In genomic region chr10:103793920-103794883, GRCh38 we compare ENCODE assay signal across 14 cellular contexts.
DNase-seq lines count a peak whose midpoint lies in the region; ATAC-seq and TF ChIP-seq lines count a peak whose summit lies in the region.
"Had no signal": no experiment of that assay in that cellular context is flagged by ENCODE, and none has a peak within 500 bp of the region (broad histone marks: within the 10 kb centered on the region; RNA-seq: fewer than 3 reads in every experiment).

No MANE protein-coding gene starts in this region.

- ATAC-seq in heart right ventricle, result peak in 7 of 8 donors; percentile 32 to 76 (median 61)
- ATAC-seq in activated CD8-positive, alpha-beta T cell treated with anti-CD3 and anti-CD28 coated beads for 36 hours, result no peak
- ATAC-seq: stimulated activated naive CD8-positive, alpha-beta T cell treated with anti-CD3 and anti-CD28 coated beads, Interleukin-15, Interleukin-2, amounts not matched to agents 100 U/mL and 50 U/mL, for 24 hours had no signal

- CTCF ChIA-PET in HEK293 (lab: Yijun Ruan, JAX), result interaction anchor here (0.9 kb wide), 1 partner anchor 61 kb away, joined by 5 read pairs; the partner anchor contains the start of gene SH3PXD2A
- CTCF ChIA-PET in activated CD8-positive, alpha-beta T cell treated with anti-CD3 and anti-CD28 coated beads for 36 hours (lab: Charles Lee), result interaction anchor here (0.8 to 1.2 kb wide), 3 partner anchors 8 to 82 kb away, joined by 3 to 5 read pairs (median 4); no protein-coding TSS in a partner anchor

- intact Hi-C loops in heart right ventricle (cut with DNase I), result no loop called here
- intact Hi-C loops in activated CD8-positive, alpha-beta T cell treated with anti-CD3 and anti-CD28 coated beads for 36 hours (cut with micrococcal nuclease), result no loop called here

- H3K9me3 Mint-ChIP-seq in activated CD8-positive, alpha-beta T cell treated with anti-CD3 and anti-CD28 coated beads for 36 hours, result no peaks in the 10 kb centered on the region
- H3K9me3 Mint-ChIP-seq in HFFc6, result no peaks in the 10 kb centered on the region
- H3K9me3 Mint-ChIP-seq: immature natural killer cell had no signal

- no peaks in the 10 kb centered on the region for H3K4me1 ChIP-seq in HEK293 (ENCODE audit: control insufficient read depth, insufficient read depth, low read length)
- H3K4me1 ChIP-seq in heart right ventricle, result peaks cover 0 to 46% (median 17%) of the 10 kb centered on the region in 9 donors

- DNase-seq in NCI-H69 (lab: John Stamatoyannopoulos, UW) (peak; percentile 93), heart right ventricle (no peak), putamen (ENCODE audit: low spot score) (peak; percentile 56), D341Med (ENCODE audit: low spot score) (no peak), HFFc6 (no peak), SKM-1 (lab: John Stamatoyannopoulos, UW; ENCODE audit: unreplicated experiment) (no peak)
- no peak for DNase-seq in activated CD8-positive, alpha-beta T cell treated with anti-CD3 and anti-CD28 coated beads for 36 hours
- DNase-seq: activated CD4-positive, alpha-beta T cell treated with anti-CD3 and anti-CD28 coated beads for 48 hours; H7; immature natural killer cell; NCI-H446 treated with DMSO at 0.1 percent for 48 hours; stimulated activated CD4-positive, alpha-beta T cell treated with anti-CD3 and anti-CD28 coated beads, Interleukin-4, amount 100 ng/mL, for 24 hours; stimulated activated naive CD8-positive, alpha-beta T cell treated with anti-CD3 and anti-CD28 coated beads, Interleukin-15, Interleukin-2, amounts not matched to agents 100 U/mL and 50 U/mL, for 24 hours had no signal

- no peak overlapping the region for H3K4me3 ChIP-seq in HEK293 (ENCODE audit: low read depth, low read length)
- H3K4me3 ChIP-seq in heart right ventricle, result no peak overlapping the region

- H3K4me1 Mint-ChIP-seq in activated CD8-positive, alpha-beta T cell treated with anti-CD3 and anti-CD28 coated beads for 36 hours (ENCODE audit: low read depth), result peaks cover 2% of the 10 kb centered on the region
- H3K4me1 Mint-ChIP-seq in HFFc6 (ENCODE audit: low read depth), result peaks cover 27% of the 10 kb centered on the region

- no peak overlapping the region for H3K4me3 Mint-ChIP-seq in activated CD8-positive, alpha-beta T cell treated with anti-CD3 and anti-CD28 coated beads for 36 hours
- no peak overlapping the region for H3K4me3 Mint-ChIP-seq in HFFc6
- H3K4me3 Mint-ChIP-seq: immature natural killer cell had no signal

- WGBS in heart right ventricle, 2 donors, result 56 to 59% methylated on average over 13 of the region's 13 CpGs

- no peak overlapping the region for H3K27ac Mint-ChIP-seq in activated CD8-positive, alpha-beta T cell treated with anti-CD3 and anti-CD28 coated beads for 36 hours
- H3K27ac Mint-ChIP-seq in HFFc6, result no peak overlapping the region

- POLR2A ChIA-PET in HEK293 (lab: Yijun Ruan, JAX), result no interaction called here
- POLR2A ChIA-PET in activated CD8-positive, alpha-beta T cell treated with anti-CD3 and anti-CD28 coated beads for 36 hours (lab: Charles Lee), result no interaction called here

- no peaks in the 10 kb centered on the region for H3K36me3 Mint-ChIP-seq in activated CD8-positive, alpha-beta T cell treated with anti-CD3 and anti-CD28 coated beads for 36 hours (ENCODE audit: low read depth)
- H3K36me3 Mint-ChIP-seq in HFFc6 (ENCODE audit: low read depth), result peaks cover 7% of the 10 kb centered on the region; the same call in 1 of the 2 replicates
- H3K36me3 Mint-ChIP-seq: immature natural killer cell had no signal

- H3K9me3 ChIP-seq in HEK293 (ENCODE audit: control insufficient read depth, insufficient read depth, low read depth, low read length) (no peaks in the 10 kb centered on the region), heart right ventricle (no peaks in the 10 kb centered on the region)

- no peaks in the 10 kb centered on the region for H3K27me3 ChIP-seq in heart right ventricle

- no peaks in the 10 kb centered on the region for H3K27me3 Mint-ChIP-seq in activated CD8-positive, alpha-beta T cell treated with anti-CD3 and anti-CD28 coated beads for 36 hours
- peaks cover 2% of the 10 kb centered on the region; the same call in 1 of the 2 replicates for H3K27me3 Mint-ChIP-seq in HFFc6 (ENCODE audit: insufficient read depth)

- no peak overlapping the region for H3K27ac ChIP-seq in HEK293 (ENCODE audit: extremely low read depth, low read depth, low read length)
- H3K27ac ChIP-seq in heart right ventricle, result peak overlapping the region in 6 of 10 donors; percentile 1 to 69 (median 30)

- peaks cover 0 to 7% of the 10 kb centered on the region in 2 experiments; a peak in 2 of 3 replicates for H3K36me3 ChIP-seq in HEK293 (ENCODE audit: control insufficient read depth in 2 of 2, insufficient read depth in 1 of 2, low read length in 2 of 2)
- H3K36me3 ChIP-seq in heart right ventricle, result peaks cover 0 to 18% (median 0%) of the 10 kb centered on the region in 9 donors

- TF ChIP-seq CTCF in HEK293 (tag by site-specific recombination; IDR thresholded peaks at IDR 0.05) (no peak), heart right ventricle (IDR thresholded peaks at IDR 0.05) (no peak), HFFc6 (IDR thresholded peaks at IDR 0.05) (no peak)
- no peak for TF ChIP-seq CTCF in activated CD8-positive, alpha-beta T cell treated with anti-CD3 and anti-CD28 coated beads for 36 hours (IDR thresholded peaks at IDR 0.05)

TF ChIP-seq in HEK293, 187 proteins besides CTCF, POLR2A, EP300 and RAD21:
- TF ChIP-seq ZFHX2 (tag by site-specific recombination; conservative IDR thresholded peaks at IDR 0.05), result peak; percentile 30; the same call in 1 of the 2 replicates
- no peak for TF ChIP-seq KLF9 (tag by site-specific recombination; IDR thresholded peaks at IDR 0.05; ENCODE audit: low read depth)
TF ChIP-seq in HEK293: peak in this region for 1.

Comparison
In these comparisons a context has a peak if more than half of its experiments do, and no peak if none do; other contexts are left out.
1. DNase-seq: peak in NCI-H69 (single experiment) and putamen (single experiment); none in heart right ventricle (0 of 2), D341Med (single experiment), activated CD8-positive, alpha-beta T cell treated with anti-CD3 and anti-CD28 coated beads for 36 hours (single experiment), HFFc6 (single experiment) and SKM-1 (single experiment).